ENCODE assay signal across 12 cellular contexts in genomic region chr13:50026788-50027473, GRCh38. TPM values are rescaled to one million over a fixed set of nuclear protein-coding genes. Genes with fewer than 3 reads are reported as not detected.
DNase-seq lines count a peak whose midpoint lies in the region; ATAC-seq lines count a peak whose summit lies in the region.
"Had no signal": no experiment of that assay in that cellular context is flagged by ENCODE, and none has a peak within 500 bp of the region (broad histone marks: within the 10 kb centered on the region; RNA-seq: fewer than 3 reads in every experiment).

No MANE protein-coding gene starts in this region.

- H3K4me3 Mint-ChIP-seq in activated T-helper 1 cell treated with anti-CD3 and anti-CD28 coated beads, Interleukin-12 subunit alpha, Interleukin-12 subunit beta, Interleukin-2, Interleukin-4 antibody, amounts not matched to agents 30 ng/mL and 10 ng/mL and 1 ng/mL, durations not matched to agents 14 hours and 24 hours and 36 hours: no peak overlapping the region

- peak overlapping the region; percentile 67 for H3K27ac Mint-ChIP-seq in activated T-helper 1 cell treated with anti-CD3 and anti-CD28 coated beads, Interleukin-12 subunit alpha, Interleukin-12 subunit beta, Interleukin-2, Interleukin-4 antibody, amounts not matched to agents 30 ng/mL and 10 ng/mL and 1 ng/mL, durations not matched to agents 14 hours and 24 hours and 36 hours

- H3K27me3 Mint-ChIP-seq in activated T-helper 1 cell treated with anti-CD3 and anti-CD28 coated beads, Interleukin-12 subunit alpha, Interleukin-12 subunit beta, Interleukin-2, Interleukin-4 antibody, amounts not matched to agents 30 ng/mL and 10 ng/mL and 1 ng/mL, durations not matched to agents 14 hours and 24 hours and 36 hours (ENCODE audit: insufficient read depth): no peaks in the 10 kb centered on the region

- H3K36me3 Mint-ChIP-seq in activated T-helper 1 cell treated with anti-CD3 and anti-CD28 coated beads, Interleukin-12 subunit alpha, Interleukin-12 subunit beta, Interleukin-2, Interleukin-4 antibody, amounts not matched to agents 30 ng/mL and 10 ng/mL and 1 ng/mL, durations not matched to agents 14 hours and 24 hours and 36 hours (ENCODE audit: low read depth): peaks cover 39% of the 10 kb centered on the region

- intact Hi-C loops in activated T-helper 1 cell treated with anti-CD3 and anti-CD28 coated beads, Interleukin-12 subunit alpha, Interleukin-12 subunit beta, Interleukin-2, Interleukin-4 antibody, amounts not matched to agents 30 ng/mL and 10 ng/mL and 1 ng/mL, durations not matched to agents 14 hours and 24 hours and 36 hours (cut with micrococcal nuclease): no loop called here

- no peaks in the 10 kb centered on the region for H3K9me3 Mint-ChIP-seq in activated T-helper 1 cell treated with anti-CD3 and anti-CD28 coated beads, Interleukin-12 subunit alpha, Interleukin-12 subunit beta, Interleukin-2, Interleukin-4 antibody, amounts not matched to agents 30 ng/mL and 10 ng/mL and 1 ng/mL, durations not matched to agents 14 hours and 24 hours and 36 hours

- no peak for DNase-seq in activated T-helper 1 cell treated with anti-CD3 and anti-CD28 coated beads, Interleukin-12 subunit alpha, Interleukin-12 subunit beta, Interleukin-2, Interleukin-4 antibody, amounts not matched to agents 30 ng/mL and 10 ng/mL and 1 ng/mL, durations not matched to agents 14 hours and 24 hours and 36 hours (ENCODE audit: low spot score)
- no peak for DNase-seq in DMS79 treated with DMSO at 0.1 percent for 48 hours (lab: John Stamatoyannopoulos, UW)
- DNase-seq in NCI-H82 treated with DMSO at 0.1 percent for 48 hours (lab: John Stamatoyannopoulos, UW; ENCODE audit: unreplicated experiment): no peak
- no peak for DNase-seq in GM03348 (ENCODE audit: low spot score)
- no peak for DNase-seq in NCI-H2107 (lab: John Stamatoyannopoulos, UW)
- DNase-seq: activated T-cell treated with anti-CD3 and anti-CD28 coated beads, Interleukin-2, amount 50 U/mL, for 48 hours; dorsolateral prefrontal cortex; NCI-H1930; nucleus accumbens had no signal

- peaks cover 10% of the 10 kb centered on the region for H3K4me1 Mint-ChIP-seq in activated T-helper 1 cell treated with anti-CD3 and anti-CD28 coated beads, Interleukin-12 subunit alpha, Interleukin-12 subunit beta, Interleukin-2, Interleukin-4 antibody, amounts not matched to agents 30 ng/mL and 10 ng/mL and 1 ng/mL, durations not matched to agents 14 hours and 24 hours and 36 hours (ENCODE audit: low read depth)

- peak; percentile 87 for ATAC-seq in GM18499 (IDR thresholded peaks at IDR 0.05; ENCODE audit: insufficient read depth, unreplicated experiment)
- peak; percentile 98 for ATAC-seq in GM21360 (IDR thresholded peaks at IDR 0.05; ENCODE audit: unreplicated experiment)
- peak; percentile 97 for ATAC-seq in HG03064 (IDR thresholded peaks at IDR 0.05; ENCODE audit: low read depth, unreplicated experiment)

RNA-seq across cellular contexts. Expression of gene KCNRG, which starts 11.7 kb away (rescaled TPM):
- 0.34 and 0.86 TPM in 2 replicates for total RNA-seq in activated T-helper 1 cell treated with anti-CD3 and anti-CD28 coated beads, Interleukin-12 subunit alpha, Interleukin-12 subunit beta, Interleukin-2, Interleukin-4 antibody, amounts not matched to agents 30 ng/mL and 10 ng/mL and 1 ng/mL, durations not matched to agents 14 hours and 24 hours and 36 hours

RNA-seq across cellular contexts. Expression of gene TRIM13, which starts 30.1 kb away (rescaled TPM):
- 14.7 and 16.5 TPM in 2 replicates for total RNA-seq in activated T-helper 1 cell treated with anti-CD3 and anti-CD28 coated beads, Interleukin-12 subunit alpha, Interleukin-12 subunit beta, Interleukin-2, Interleukin-4 antibody, amounts not matched to agents 30 ng/mL and 10 ng/mL and 1 ng/mL, durations not matched to agents 14 hours and 24 hours and 36 hours
